ENCODE assay signal across 1 cellular context in the genomic region with DNA sequence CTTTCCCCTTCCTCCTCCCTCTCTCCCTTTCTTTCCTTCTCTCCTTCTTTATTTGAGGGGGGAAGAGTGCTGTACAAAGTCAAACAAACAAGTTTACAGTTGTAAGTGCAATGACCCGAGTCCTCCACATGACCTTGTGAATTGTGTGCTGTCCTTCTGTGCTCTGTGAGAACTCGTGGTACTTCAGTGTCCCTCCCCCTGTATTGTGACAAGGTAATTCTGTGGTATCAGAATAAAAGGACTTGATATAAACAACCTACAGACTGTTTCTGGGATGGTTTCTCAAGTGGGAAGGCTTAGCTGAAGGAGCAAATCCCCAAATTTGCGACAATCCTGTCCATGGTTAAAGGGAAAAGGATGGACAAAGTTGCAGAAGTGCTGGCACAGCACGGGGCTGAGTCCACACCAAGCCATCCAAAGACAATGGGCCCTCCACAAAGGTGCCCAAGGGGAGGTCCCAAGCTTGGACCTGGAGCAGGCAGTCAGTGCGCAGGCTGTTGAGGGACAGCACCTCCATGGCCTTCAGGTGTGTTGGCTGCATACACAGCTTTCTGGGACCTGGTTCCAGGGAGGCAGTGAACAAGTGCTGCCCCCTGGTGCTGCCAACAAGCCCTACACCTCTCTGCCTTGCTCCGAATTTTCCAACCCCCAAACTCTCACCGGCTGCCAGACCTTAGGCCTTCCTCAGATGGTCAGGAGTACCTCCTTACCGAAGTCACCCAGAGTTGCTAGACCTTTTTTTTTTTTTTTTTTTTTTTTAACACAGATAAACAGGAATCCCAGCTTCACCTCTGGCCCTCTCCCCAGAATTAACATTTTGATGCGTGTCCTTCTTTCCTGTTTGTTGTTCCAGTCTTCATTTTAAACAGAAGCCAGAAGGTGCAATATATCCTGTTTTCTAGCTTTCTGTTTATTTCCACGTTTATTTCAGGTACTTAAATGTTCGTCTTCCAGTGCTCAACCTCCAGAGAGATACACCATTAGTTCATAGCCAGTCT.
TF ChIP-seq lines count a peak whose summit lies in the region.

No MANE protein-coding gene starts in this region.

TF ChIP-seq in HepG2, 621 proteins besides CTCF, POLR2A, EP300 and RAD21 (continued from another document and continues in another):
- TF ChIP-seq POLR2G (IDR thresholded peaks at IDR 0.05; ENCODE audit: low read depth, low read length): no peak; the same call in 1 of the 2 replicates
- TF ChIP-seq HHEX (CRISPR knock-in tag; IDR thresholded peaks at IDR 0.05): no peak
- TF ChIP-seq SCMH1 (CRISPR knock-in tag; IDR thresholded peaks at IDR 0.05; ENCODE audit: borderline replicate concordance): no peak
- TF ChIP-seq MXD4 (CRISPR knock-in tag; IDR thresholded peaks at IDR 0.05): no peak
- 0 out of 2 replicates have a peak, but pooled peaks have one; percentile 38 for TF ChIP-seq ZNF879 (CRISPR knock-in tag; IDR thresholded peaks at IDR 0.05)
- no peak for TF ChIP-seq ZNF562 (CRISPR knock-in tag; IDR thresholded peaks at IDR 0.05; ENCODE audit: borderline replicate concordance)
- no peak for TF ChIP-seq RFXAP (CRISPR knock-in tag; IDR thresholded peaks at IDR 0.05; ENCODE audit: borderline replicate concordance)
- TF ChIP-seq PITX1 (CRISPR knock-in tag; IDR thresholded peaks at IDR 0.05): peak; percentile 42; the same call in 1 of the 2 replicates
- TF ChIP-seq MIXL1 (CRISPR knock-in tag; IDR thresholded peaks at IDR 0.05): peak; percentile 63; the same call in 1 of the 2 replicates
- TF ChIP-seq STAG1 (CRISPR knock-in tag; IDR thresholded peaks at IDR 0.05): peak; percentile 96
- TF ChIP-seq MATR3 (CRISPR knock-in tag; IDR thresholded peaks at IDR 0.05): no peak
- TF ChIP-seq ZNF720 (CRISPR knock-in tag; IDR thresholded peaks at IDR 0.05): no peak
- TF ChIP-seq ZNF460 (CRISPR knock-in tag; IDR thresholded peaks at IDR 0.05; ENCODE audit: borderline replicate concordance): no peak
- no peak for TF ChIP-seq ZSCAN12 (CRISPR knock-in tag; IDR thresholded peaks at IDR 0.05)
- TF ChIP-seq ZNF33B (CRISPR knock-in tag; IDR thresholded peaks at IDR 0.05): no peak
- no peak for TF ChIP-seq PAWR (CRISPR knock-in tag; IDR thresholded peaks at IDR 0.05; ENCODE audit: borderline replicate concordance)
- peak; percentile 34 for TF ChIP-seq PHF5A (CRISPR knock-in tag; IDR thresholded peaks at IDR 0.05; ENCODE audit: low read depth, unreplicated experiment)
- no peak for TF ChIP-seq NFATC3 (CRISPR knock-in tag; IDR thresholded peaks at IDR 0.05)
- TF ChIP-seq STAT6 (CRISPR knock-in tag; IDR thresholded peaks at IDR 0.05; ENCODE audit: borderline replicate concordance): no peak
- TF ChIP-seq SALL2 (CRISPR knock-in tag; IDR thresholded peaks at IDR 0.05): no peak; the same call in 1 of the 2 replicates
- TF ChIP-seq PRPF4 (IDR thresholded peaks at IDR 0.05; ENCODE audit: low read depth, low read length, poor library complexity, severe bottlenecking): no peak
- no peak for TF ChIP-seq SMAD9 (CRISPR knock-in tag; IDR thresholded peaks at IDR 0.05)
- peak; percentile 44; the same call in 1 of the 2 replicates for TF ChIP-seq UBTF (CRISPR knock-in tag; IDR thresholded peaks at IDR 0.05)
- TF ChIP-seq ZBTB1 (CRISPR knock-in tag; IDR thresholded peaks at IDR 0.05; ENCODE audit: borderline replicate concordance): no peak
- TF ChIP-seq, protein P1, sequence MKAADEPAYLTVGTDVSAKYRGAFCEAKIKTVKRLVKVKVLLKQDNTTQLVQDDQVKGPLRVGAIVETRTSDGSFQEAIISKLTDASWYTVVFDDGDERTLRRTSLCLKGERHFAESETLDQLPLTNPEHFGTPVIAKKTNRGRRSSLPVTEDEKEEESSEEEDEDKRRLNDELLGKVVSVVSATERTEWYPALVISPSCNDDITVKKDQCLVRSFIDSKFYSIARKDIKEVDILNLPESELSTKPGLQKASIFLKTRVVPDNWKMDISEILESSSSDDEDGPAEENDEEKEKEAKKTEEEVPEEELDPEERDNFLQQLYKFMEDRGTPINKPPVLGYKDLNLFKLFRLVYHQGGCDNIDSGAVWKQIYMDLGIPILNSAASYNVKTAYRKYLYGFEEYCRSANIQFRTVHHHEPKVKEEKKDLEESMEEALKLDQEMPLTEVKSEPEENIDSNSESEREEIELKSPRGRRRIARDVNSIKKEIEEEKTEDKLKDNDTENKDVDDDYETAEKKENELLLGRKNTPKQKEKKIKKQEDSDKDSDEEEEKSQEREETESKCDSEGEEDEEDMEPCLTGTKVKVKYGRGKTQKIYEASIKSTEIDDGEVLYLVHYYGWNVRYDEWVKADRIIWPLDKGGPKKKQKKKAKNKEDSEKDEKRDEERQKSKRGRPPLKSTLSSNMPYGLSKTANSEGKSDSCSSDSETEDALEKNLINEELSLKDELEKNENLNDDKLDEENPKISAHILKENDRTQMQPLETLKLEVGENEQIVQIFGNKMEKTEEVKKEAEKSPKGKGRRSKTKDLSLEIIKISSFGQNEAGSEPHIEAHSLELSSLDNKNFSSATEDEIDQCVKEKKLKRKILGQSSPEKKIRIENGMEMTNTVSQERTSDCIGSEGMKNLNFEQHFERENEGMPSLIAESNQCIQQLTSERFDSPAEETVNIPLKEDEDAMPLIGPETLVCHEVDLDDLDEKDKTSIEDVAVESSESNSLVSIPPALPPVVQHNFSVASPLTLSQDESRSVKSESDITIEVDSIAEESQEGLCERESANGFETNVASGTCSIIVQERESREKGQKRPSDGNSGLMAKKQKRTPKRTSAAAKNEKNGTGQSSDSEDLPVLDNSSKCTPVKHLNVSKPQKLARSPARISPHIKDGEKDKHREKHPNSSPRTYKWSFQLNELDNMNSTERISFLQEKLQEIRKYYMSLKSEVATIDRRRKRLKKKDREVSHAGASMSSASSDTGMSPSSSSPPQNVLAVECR (CRISPR knock-in tag; IDR thresholded peaks at IDR 0.05; ENCODE audit: borderline replicate concordance): peak; percentile 62; the same call in 1 of the 2 replicates
- TF ChIP-seq, protein P2, sequence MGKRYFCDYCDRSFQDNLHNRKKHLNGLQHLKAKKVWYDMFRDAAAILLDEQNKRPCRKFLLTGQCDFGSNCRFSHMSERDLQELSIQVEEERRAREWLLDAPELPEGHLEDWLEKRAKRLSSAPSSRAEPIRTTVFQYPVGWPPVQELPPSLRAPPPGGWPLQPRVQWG (CRISPR knock-in tag; IDR thresholded peaks at IDR 0.05; ENCODE audit: borderline replicate concordance, low read depth): no peak
- TF ChIP-seq TFDP1 (CRISPR knock-in tag; IDR thresholded peaks at IDR 0.05; ENCODE audit: borderline replicate concordance): 0 out of 2 replicates have a peak, but pooled peaks have one; percentile 10
- TF ChIP-seq RCOR2 (CRISPR knock-in tag; IDR thresholded peaks at IDR 0.05): no peak
- peak; percentile 81; the same call in 1 of the 2 replicates for TF ChIP-seq SAFB2 (CRISPR knock-in tag; IDR thresholded peaks at IDR 0.05; ENCODE audit: borderline replicate concordance, low read depth)
- TF ChIP-seq ZNF605 (CRISPR knock-in tag; IDR thresholded peaks at IDR 0.05): no peak
- no peak for TF ChIP-seq ZNF713 (CRISPR knock-in tag; IDR thresholded peaks at IDR 0.05)
- no peak for TF ChIP-seq ELF4 (CRISPR knock-in tag; IDR thresholded peaks at IDR 0.05; ENCODE audit: borderline replicate concordance)
- TF ChIP-seq, protein P3, sequence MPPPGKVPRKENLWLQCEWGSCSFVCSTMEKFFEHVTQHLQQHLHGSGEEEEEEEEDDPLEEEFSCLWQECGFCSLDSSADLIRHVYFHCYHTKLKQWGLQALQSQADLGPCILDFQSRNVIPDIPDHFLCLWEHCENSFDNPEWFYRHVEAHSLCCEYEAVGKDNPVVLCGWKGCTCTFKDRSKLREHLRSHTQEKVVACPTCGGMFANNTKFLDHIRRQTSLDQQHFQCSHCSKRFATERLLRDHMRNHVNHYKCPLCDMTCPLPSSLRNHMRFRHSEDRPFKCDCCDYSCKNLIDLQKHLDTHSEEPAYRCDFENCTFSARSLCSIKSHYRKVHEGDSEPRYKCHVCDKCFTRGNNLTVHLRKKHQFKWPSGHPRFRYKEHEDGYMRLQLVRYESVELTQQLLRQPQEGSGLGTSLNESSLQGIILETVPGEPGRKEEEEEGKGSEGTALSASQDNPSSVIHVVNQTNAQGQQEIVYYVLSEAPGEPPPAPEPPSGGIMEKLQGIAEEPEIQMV (CRISPR knock-in tag; IDR thresholded peaks at IDR 0.05; ENCODE audit: low read depth): no peak
- TF ChIP-seq ZFP41 (CRISPR knock-in tag; IDR thresholded peaks at IDR 0.05; ENCODE audit: borderline replicate concordance): no peak
- TF ChIP-seq, protein P4, sequence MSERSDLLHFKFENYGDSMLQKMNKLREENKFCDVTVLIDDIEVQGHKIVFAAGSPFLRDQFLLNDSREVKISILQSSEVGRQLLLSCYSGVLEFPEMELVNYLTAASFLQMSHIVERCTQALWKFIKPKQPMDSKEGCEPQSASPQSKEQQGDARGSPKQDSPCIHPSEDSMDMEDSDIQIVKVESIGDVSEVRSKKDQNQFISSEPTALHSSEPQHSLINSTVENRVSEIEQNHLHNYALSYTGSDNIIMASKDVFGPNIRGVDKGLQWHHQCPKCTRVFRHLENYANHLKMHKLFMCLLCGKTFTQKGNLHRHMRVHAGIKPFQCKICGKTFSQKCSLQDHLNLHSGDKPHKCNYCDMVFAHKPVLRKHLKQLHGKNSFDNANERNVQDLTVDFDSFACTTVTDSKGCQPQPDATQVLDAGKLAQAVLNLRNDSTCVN (CRISPR knock-in tag; IDR thresholded peaks at IDR 0.05; ENCODE audit: borderline replicate concordance): no peak; the same call in 1 of the 2 replicates
- no peak for TF ChIP-seq ZNF484 (CRISPR knock-in tag; IDR thresholded peaks at IDR 0.05; ENCODE audit: borderline replicate concordance, low read depth)
- TF ChIP-seq MYNN (CRISPR knock-in tag; IDR thresholded peaks at IDR 0.05; ENCODE audit: low read depth): no peak
- no peak for TF ChIP-seq SIN3A (IDR thresholded peaks at IDR 0.05; ENCODE audit: borderline replicate concordance, low read depth, low read length)
- TF ChIP-seq, protein P5, sequence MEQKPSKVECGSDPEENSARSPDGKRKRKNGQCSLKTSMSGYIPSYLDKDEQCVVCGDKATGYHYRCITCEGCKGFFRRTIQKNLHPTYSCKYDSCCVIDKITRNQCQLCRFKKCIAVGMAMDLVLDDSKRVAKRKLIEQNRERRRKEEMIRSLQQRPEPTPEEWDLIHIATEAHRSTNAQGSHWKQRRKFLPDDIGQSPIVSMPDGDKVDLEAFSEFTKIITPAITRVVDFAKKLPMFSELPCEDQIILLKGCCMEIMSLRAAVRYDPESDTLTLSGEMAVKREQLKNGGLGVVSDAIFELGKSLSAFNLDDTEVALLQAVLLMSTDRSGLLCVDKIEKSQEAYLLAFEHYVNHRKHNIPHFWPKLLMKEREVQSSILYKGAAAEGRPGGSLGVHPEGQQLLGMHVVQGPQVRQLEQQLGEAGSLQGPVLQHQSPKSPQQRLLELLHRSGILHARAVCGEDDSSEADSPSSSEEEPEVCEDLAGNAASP (CRISPR knock-in tag; IDR thresholded peaks at IDR 0.05; ENCODE audit: borderline replicate concordance): peak; percentile 87
